In the genomic region with DNA sequence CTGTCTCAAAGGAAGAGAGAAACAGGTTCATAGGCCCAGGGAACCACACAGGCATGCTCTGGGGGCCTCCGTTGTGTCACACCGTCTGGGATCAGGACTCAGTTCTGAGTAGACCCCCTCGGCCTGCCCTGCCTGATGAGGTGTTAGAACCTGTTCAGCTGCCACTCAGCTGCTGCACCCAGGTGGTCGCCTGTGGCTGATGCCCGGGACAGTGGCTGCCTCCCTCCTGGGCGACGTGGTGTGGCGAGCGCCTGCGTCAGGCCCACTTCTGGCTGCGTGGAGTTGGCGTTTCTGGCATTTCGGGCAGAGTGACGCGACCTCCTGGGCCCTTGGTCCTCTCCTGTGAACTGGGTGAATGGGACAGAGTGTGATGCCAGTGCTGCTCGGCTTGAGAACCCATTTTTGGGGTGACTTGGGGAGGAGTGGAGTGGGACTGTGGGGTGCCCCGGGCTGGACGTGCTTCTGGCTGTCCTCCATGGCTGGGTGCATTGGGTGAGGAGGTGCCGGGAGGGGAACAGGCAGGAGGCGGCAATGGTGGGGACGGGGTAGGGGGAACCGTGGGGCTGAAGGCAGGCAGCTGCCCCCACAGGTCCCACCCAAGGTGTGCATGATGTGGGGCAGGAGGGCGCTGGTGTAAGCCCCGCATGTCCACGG, we compare ENCODE assay signal across 29 cellular contexts. TPM values are rescaled to one million over a fixed set of nuclear protein-coding genes. Genes with fewer than 3 reads are reported as not detected.
DNase-seq lines count a peak whose midpoint lies in the region; ATAC-seq and TF ChIP-seq lines count a peak whose summit lies in the region.
"Had no signal": no experiment of that assay in that cellular context is flagged by ENCODE, and none has a peak within 500 bp of the region (broad histone marks: within the 10 kb centered on the region; RNA-seq: fewer than 3 reads in every experiment).

No MANE protein-coding gene starts in this region.

- H3K27me3 Mint-ChIP-seq in activated naive CD8-positive, alpha-beta T cell, result no peaks in the 10 kb centered on the region
- H3K27me3 Mint-ChIP-seq in activated naive CD8-positive, alpha-beta T cell treated with anti-CD3 and anti-CD28 coated beads, Interleukin-2, amount 50 U/mL, for 24 hours, result no peaks in the 10 kb centered on the region
- H3K27me3 Mint-ChIP-seq in endodermal cell (ENCODE audit: insufficient read depth), result no peaks in the 10 kb centered on the region
- H3K27me3 Mint-ChIP-seq: brain; natural killer cell treated with Interleukin-12 subunit alpha and Interleukin-12 subunit beta and Interleukin-15 and Interleukin-18, amount 100 ng/mL, for 72 hours had no signal

- H3K27ac ChIP-seq in VCaP (peak overlapping the region; percentile 41), endodermal cell (ENCODE audit: low read depth, low read length) (no peak overlapping the region), temporal lobe (ENCODE audit: low read depth, low read length) (peak overlapping the region; percentile 41)
- H3K27ac ChIP-seq: ovary, stomach, transverse colon had no signal

- WGBS in endodermal cell (ENCODE audit: insufficient coverage in 1 of 2, insufficient read length in 1 of 2), 2 experiments, result 95 to 97% methylated on average over 11 to 25 of the region's 25 CpGs

- H3K4me1 ChIP-seq in endodermal cell (ENCODE audit: control insufficient read depth, insufficient read depth, low read length), result no peaks in the 10 kb centered on the region
- H3K4me1 ChIP-seq: Caco-2, stomach, transverse colon had no signal

- no peaks in the 10 kb centered on the region for H3K27me3 ChIP-seq in endodermal cell (ENCODE audit: control insufficient read depth, insufficient read depth, low read length, poor library complexity, severe bottlenecking)
- H3K27me3 ChIP-seq: ovary, stomach, transverse colon had no signal

- ATAC-seq in activated naive CD8-positive, alpha-beta T cell treated with anti-CD3 and anti-CD28 coated beads, Interleukin-2, amount 50 U/mL, for 24 hours, result no peak
- ATAC-seq in HG03342 (IDR thresholded peaks at IDR 0.05; ENCODE audit: unreplicated experiment), result no peak
- ATAC-seq: natural killer cell treated with Interleukin-12 subunit alpha and Interleukin-12 subunit beta and Interleukin-15 and Interleukin-18, amount 100 ng/mL, for 72 hours had no signal

- no peaks in the 10 kb centered on the region for H3K36me3 Mint-ChIP-seq in activated naive CD8-positive, alpha-beta T cell
- H3K36me3 Mint-ChIP-seq in activated naive CD8-positive, alpha-beta T cell treated with anti-CD3 and anti-CD28 coated beads, Interleukin-2, amount 50 U/mL, for 24 hours (ENCODE audit: low read depth), result peaks cover 3% of the 10 kb centered on the region
- peaks cover 4% of the 10 kb centered on the region for H3K36me3 Mint-ChIP-seq in endodermal cell (ENCODE audit: low read depth)
- H3K36me3 Mint-ChIP-seq: natural killer cell treated with Interleukin-12 subunit alpha and Interleukin-12 subunit beta and Interleukin-15 and Interleukin-18, amount 100 ng/mL, for 72 hours had no signal

- no peaks in the 10 kb centered on the region for H3K9me3 Mint-ChIP-seq in activated naive CD8-positive, alpha-beta T cell (ENCODE audit: low read depth)
- no peaks in the 10 kb centered on the region for H3K9me3 Mint-ChIP-seq in activated naive CD8-positive, alpha-beta T cell treated with anti-CD3 and anti-CD28 coated beads, Interleukin-2, amount 50 U/mL, for 24 hours
- no peaks in the 10 kb centered on the region for H3K9me3 Mint-ChIP-seq in endodermal cell
- H3K9me3 Mint-ChIP-seq: brain; mesothelial cell of epicardium; natural killer cell treated with Interleukin-12 subunit alpha and Interleukin-12 subunit beta and Interleukin-15 and Interleukin-18, amount 100 ng/mL, for 72 hours had no signal

- TF ChIP-seq CTCF in VCaP (conservative IDR thresholded peaks at IDR 0.05) (no peak), endodermal cell (conservative IDR thresholded peaks at IDR 0.05) (no peak)

- H3K4me3 ChIP-seq in endodermal cell (ENCODE audit: low read length), result no peak overlapping the region
- H3K4me3 ChIP-seq: ovary, stomach, transverse colon had no signal

- H3K36me3 ChIP-seq in endodermal cell (ENCODE audit: control insufficient read depth, insufficient read depth, low read length), result peaks cover 9% of the 10 kb centered on the region
- H3K36me3 ChIP-seq: ovary had no signal

- no peak overlapping the region for H3K4me3 Mint-ChIP-seq in activated naive CD8-positive, alpha-beta T cell
- H3K4me3 Mint-ChIP-seq in activated naive CD8-positive, alpha-beta T cell treated with anti-CD3 and anti-CD28 coated beads, Interleukin-2, amount 50 U/mL, for 24 hours, result no peak overlapping the region
- no peak overlapping the region for H3K4me3 Mint-ChIP-seq in endodermal cell
- H3K4me3 Mint-ChIP-seq: brain; mesothelial cell of epicardium; natural killer cell treated with Interleukin-12 subunit alpha and Interleukin-12 subunit beta and Interleukin-15 and Interleukin-18, amount 100 ng/mL, for 72 hours had no signal

- peak overlapping the region; percentile 28 for H3K27ac Mint-ChIP-seq in activated naive CD8-positive, alpha-beta T cell
- no peak overlapping the region for H3K27ac Mint-ChIP-seq in activated naive CD8-positive, alpha-beta T cell treated with anti-CD3 and anti-CD28 coated beads, Interleukin-2, amount 50 U/mL, for 24 hours
- peak overlapping the region; percentile 35 for H3K27ac Mint-ChIP-seq in endodermal cell
- H3K27ac Mint-ChIP-seq: mesothelial cell of epicardium; natural killer cell treated with Interleukin-12 subunit alpha and Interleukin-12 subunit beta and Interleukin-15 and Interleukin-18, amount 100 ng/mL, for 72 hours had no signal

- H3K9me3 ChIP-seq in endodermal cell (ENCODE audit: control insufficient read depth, low read length), result no peaks in the 10 kb centered on the region
- H3K9me3 ChIP-seq: Caco-2, ovary, stomach, transverse colon had no signal

- no peak overlapping the region for H3K9ac ChIP-seq in endodermal cell (ENCODE audit: extremely low read depth, low read length, poor library complexity, severe bottlenecking)

- DNase-seq in activated naive CD8-positive, alpha-beta T cell treated with anti-CD3 and anti-CD28 coated beads, Interleukin-2, amount 50 U/mL, for 24 hours, result no peak
- DNase-seq in endodermal cell (no peak), T-helper 2 cell (no peak), NCI-H2029 treated with DMSO at 0.1 percent for 48 hours (lab: John Stamatoyannopoulos, UW) (no peak)
- DNase-seq: activated CD8-positive, alpha-beta memory T cell treated with anti-CD3 and anti-CD28 coated beads, Interleukin-2, amount 50 U/mL, for 48 hours; Caco-2; effector CD8-positive, alpha-beta T cell; erythroblast; IMR-90; islet precursor cell; NCI-H1092 treated with DMSO at 0.1 percent for 48 hours; SHP77 treated with DMSO at 0.1 percent for 48 hours; stomach; T-helper 9 cell; transverse colon had no signal

- no peaks in the 10 kb centered on the region for H3K4me1 Mint-ChIP-seq in activated naive CD8-positive, alpha-beta T cell (ENCODE audit: low read depth)
- H3K4me1 Mint-ChIP-seq in activated naive CD8-positive, alpha-beta T cell treated with anti-CD3 and anti-CD28 coated beads, Interleukin-2, amount 50 U/mL, for 24 hours, result no peaks in the 10 kb centered on the region
- H3K4me1 Mint-ChIP-seq in endodermal cell, result no peaks in the 10 kb centered on the region

RNA-seq across cellular contexts. Expression of a gene that starts 10.8 kb away (rescaled TPM):
- total RNA-seq in endodermal cell (10 to 100 TPM; 33.1 to 35.7 TPM), temporal lobe (9.6 TPM)
- 18.8 TPM for polyA plus RNA-seq in endodermal cell (2013, experiment 1 of 2)
- 17.7 TPM for polyA plus RNA-seq in endodermal cell (2013, experiment 2 of 2)

RNA-seq across cellular contexts. Expression of a gene that starts 25.1 kb away (rescaled TPM):
- total RNA-seq in endodermal cell (10 to 100 TPM in 1 of 2 donors, 1 to 10 TPM in 1; 1.6 to 12.5 TPM), temporal lobe (2.0 TPM)
- 0.36 TPM for polyA plus RNA-seq in endodermal cell (2013, experiment 1 of 2)
- 0.33 TPM for polyA plus RNA-seq in endodermal cell (2013, experiment 2 of 2)
- total RNA-seq: IMR-90 had no signal
- polyA plus RNA-seq: BJ, IMR-90 had no signal

RNA-seq across cellular contexts. Expression of a gene that starts 28.5 kb away (rescaled TPM):
- total RNA-seq in endodermal cell, result 100 to 1,000 TPM; 195 to 198 TPM
- 97.2 TPM for polyA plus RNA-seq in endodermal cell (2013, experiment 1 of 2)
- polyA plus RNA-seq in endodermal cell (2013, experiment 2 of 2), result 95.3 TPM
- total RNA-seq in temporal lobe, result 96.4 TPM

RNA-seq across cellular contexts. Expression of a gene that starts 42.7 kb away (rescaled TPM):
- total RNA-seq in endodermal cell (1 to 10 TPM; 1.2 to 2.7 TPM), temporal lobe (under 0.01 TPM)
- polyA plus RNA-seq in endodermal cell (2013, experiment 1 of 2), result 0.57 TPM
- 0.46 TPM for polyA plus RNA-seq in endodermal cell (2013, experiment 2 of 2)
- total RNA-seq: A673; Caco-2; fibroblast of villous mesenchyme; H4; IMR-90; natural killer cell treated with Interleukin-12 subunit alpha and Interleukin-12 subunit beta and Interleukin-15 and Interleukin-18, amount 100 ng/mL, for 72 hours; ovary; renal cortical epithelial cell; skeletal muscle tissue; transverse colon had no signal
- polyA plus RNA-seq: ovary, stomach had no signal
